In the genomic region with DNA sequence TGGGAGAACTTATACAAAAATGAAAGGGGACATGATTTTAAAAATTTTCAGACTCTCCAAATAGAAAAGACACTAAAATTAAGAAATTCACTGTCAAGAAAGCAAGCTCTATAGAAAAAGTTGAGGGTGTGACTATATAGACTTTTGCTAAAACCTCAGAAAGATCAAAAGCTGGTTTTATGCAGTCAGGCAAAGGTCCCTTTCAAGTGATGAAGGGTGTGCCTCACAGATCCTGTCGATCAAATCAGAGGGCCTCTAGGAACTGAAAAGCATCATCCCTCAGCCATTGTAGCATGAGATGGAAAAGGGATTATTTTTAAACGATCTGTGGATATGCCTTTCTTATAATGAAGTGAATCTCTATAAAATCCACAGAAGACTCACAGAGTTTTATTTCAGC, we compare ENCODE assay signal across 21 cellular contexts.
"Had no signal": no experiment of that assay in that cellular context is flagged by ENCODE, and none has a peak within 500 bp of the region (broad histone marks: within the 10 kb centered on the region; RNA-seq: fewer than 3 reads in every experiment).

No MANE protein-coding gene starts in this region.

- H3K9me3 Mint-ChIP-seq: activated naive CD4-positive, alpha-beta T cell treated with anti-CD3 and anti-CD28 coated beads, Interleukin-2, amount 50 U/mL, for 72 hours; activated T-helper 2 cell treated with anti-CD3 and anti-CD28 coated beads, Interferon-gamma antibody, Interleukin-2, Interleukin-4, amounts not matched to agents 10 μg/mL and 5 μg/mL and 100 μg/mL, durations not matched to agents 14 hours and 24 hours and 36 hours; natural killer cell treated with Interleukin-12 subunit alpha and Interleukin-12 subunit beta and Interleukin-15 and Interleukin-18, amount 100 ng/mL, for 72 hours had no signal

- H3K4me3 Mint-ChIP-seq: natural killer cell treated with Interleukin-12 subunit alpha and Interleukin-12 subunit beta and Interleukin-15 and Interleukin-18, amount 100 ng/mL, for 72 hours had no signal

- H3K27me3 Mint-ChIP-seq: natural killer cell treated with Interleukin-12 subunit alpha and Interleukin-12 subunit beta and Interleukin-15 and Interleukin-18, amount 100 ng/mL, for 72 hours had no signal

- H3K4me3 ChIP-seq: coronary artery, esophagus muscularis mucosa, gastroesophageal sphincter, left ventricle myocardium inferior, ovary, psoas muscle, right atrium auricular region, SK-N-MC, spleen, upper lobe of left lung had no signal

- DNase-seq: activated CD4-positive, alpha-beta T cell treated with anti-CD3 and anti-CD28 coated beads for 1 hour; activated T-cell treated with anti-CD3 and anti-CD28 coated beads, Interleukin-2, amount 50 U/mL, for 1 hour; head of caudate nucleus; hypothalamus; left ventricle myocardium inferior; ovary; psoas muscle; spleen; stimulated activated CD4-positive, alpha-beta T cell treated with anti-CD3 and anti-CD28 coated beads, Interleukin-4, amount 100 ng/mL, for 1 hour; stimulated activated naive CD4-positive, alpha-beta T cell treated with Interleukin-2 at 50 U/mL for 16 hours; SW 1271; T-helper 9 cell; upper lobe of left lung had no signal

- H3K36me3 Mint-ChIP-seq: activated naive CD4-positive, alpha-beta T cell treated with anti-CD3 and anti-CD28 coated beads, Interleukin-2, amount 50 U/mL, for 72 hours; natural killer cell treated with Interleukin-12 subunit alpha and Interleukin-12 subunit beta and Interleukin-15 and Interleukin-18, amount 100 ng/mL, for 72 hours had no signal

- ATAC-seq: gastroesophageal sphincter; natural killer cell treated with Interleukin-12 subunit alpha and Interleukin-12 subunit beta and Interleukin-15 and Interleukin-18, amount 100 ng/mL, for 72 hours; psoas muscle had no signal

- H3K27ac Mint-ChIP-seq: activated T-helper 2 cell treated with anti-CD3 and anti-CD28 coated beads, Interferon-gamma antibody, Interleukin-2, Interleukin-4, amounts not matched to agents 10 μg/mL and 5 μg/mL and 100 μg/mL, durations not matched to agents 14 hours and 24 hours and 36 hours; natural killer cell treated with Interleukin-12 subunit alpha and Interleukin-12 subunit beta and Interleukin-15 and Interleukin-18, amount 100 ng/mL, for 72 hours had no signal
